Comparison of ENCODE assay signal across 12 cellular contexts in genomic region chr12:52442600-52443061, GRCh38. TPM values are rescaled to one million over a fixed set of nuclear protein-coding genes. Genes with fewer than 3 reads are reported as not detected.
DNase-seq lines count a peak whose midpoint lies in the region; ATAC-seq, FAIRE-seq and TF ChIP-seq lines count a peak whose summit lies in the region.
"Had no signal": no experiment of that assay in that cellular context is flagged by ENCODE, and none has a peak within 500 bp of the region (broad histone marks: within the 10 kb centered on the region; RNA-seq: fewer than 3 reads in every experiment).

No MANE protein-coding gene starts in this region.

- H3K9me3 ChIP-seq in HepG2 (ENCODE audit: low read length) = no peaks in the 10 kb centered on the region

- POLR2A ChIA-PET in HepG2 (lab: Yijun Ruan, JAX) = no interaction called here
- POLR2A ChIA-PET in activated CD4-positive, alpha-beta memory T cell treated with anti-CD3 and anti-CD28 coated beads for 36 hours (lab: Charles Lee) = no interaction called here

- no peak overlapping the region for H3K27ac Mint-ChIP-seq in activated naive CD4-positive, alpha-beta T cell treated with anti-CD3 and anti-CD28 coated beads for 36 hours
- no peak overlapping the region for H3K27ac Mint-ChIP-seq in activated CD4-positive, alpha-beta memory T cell treated with anti-CD3 and anti-CD28 coated beads for 36 hours
- H3K27ac Mint-ChIP-seq: naive thymus-derived CD4-positive, alpha-beta T cell had no signal

- in situ Hi-C loops in HepG2 (cut with HindIII; ENCODE audit: extremely low pct_ligation_motif_present, low pct_unique_long_range_greater_than_20kb) = no loop called here

- H3K36me3 ChIP-seq in HepG2 (replicated peaks in 1 of 2; ENCODE audit: control insufficient read depth in 1 of 2, insufficient read depth in 2 of 2, low read length in 2 of 2) = no peaks in the 10 kb centered on the region

- TF ChIP-seq CTCF in HepG2 (CRISPR knock-in tag; IDR thresholded peaks at IDR 0.05) = no peak

- H3K4me1 ChIP-seq in HepG2 (ENCODE audit: insufficient read depth, low read length) = peaks cover 13% of the 10 kb centered on the region

- H3K4me1 Mint-ChIP-seq in activated naive CD4-positive, alpha-beta T cell treated with anti-CD3 and anti-CD28 coated beads for 36 hours (ENCODE audit: low read depth) = no peaks in the 10 kb centered on the region
- no peaks in the 10 kb centered on the region for H3K4me1 Mint-ChIP-seq in activated CD4-positive, alpha-beta memory T cell treated with anti-CD3 and anti-CD28 coated beads for 36 hours (ENCODE audit: low read depth)

- ATAC-seq in HepG2 = no peak
- no peak for ATAC-seq in HG03039 (IDR thresholded peaks at IDR 0.05; ENCODE audit: unreplicated experiment)
- ATAC-seq: naive thymus-derived CD4-positive, alpha-beta T cell had no signal

- H3K9ac ChIP-seq in HepG2 (ENCODE audit: insufficient read depth, low read depth, low read length) = no peak overlapping the region

- no peak overlapping the region for H3K4me3 Mint-ChIP-seq in activated naive CD4-positive, alpha-beta T cell treated with anti-CD3 and anti-CD28 coated beads for 36 hours
- no peak overlapping the region for H3K4me3 Mint-ChIP-seq in activated CD4-positive, alpha-beta memory T cell treated with anti-CD3 and anti-CD28 coated beads for 36 hours
- H3K4me3 Mint-ChIP-seq: naive thymus-derived CD4-positive, alpha-beta T cell had no signal

- BruUV-seq in HepG2 (replicated peaks; lab: Mats Ljungman, UMichigan) = no TSS peak

- CTCF ChIA-PET in HepG2 (lab: Yijun Ruan, JAX; ENCODE audit: low intra/inter-chr PET ratio, low total read pairs) = no interaction called here
- CTCF ChIA-PET in activated naive CD4-positive, alpha-beta T cell treated with anti-CD3 and anti-CD28 coated beads for 36 hours (lab: Charles Lee) = no interaction called here
- CTCF ChIA-PET in activated CD4-positive, alpha-beta memory T cell treated with anti-CD3 and anti-CD28 coated beads for 36 hours (lab: Charles Lee) = no interaction called here

- no peak for TF ChIP-seq POLR2A in HepG2 (IDR thresholded peaks at IDR 0.05; ENCODE audit: insufficient read depth in 1 of 2, low read depth in 2 of 2, low read length in 2 of 2)

- 2% methylated on average over 5 of the region's 6 CpGs for WGBS in HepG2 (ENCODE audit: low lambda C conversion rate)

- no peaks in the 10 kb centered on the region for H3K9me3 Mint-ChIP-seq in activated naive CD4-positive, alpha-beta T cell treated with anti-CD3 and anti-CD28 coated beads for 36 hours
- no peaks in the 10 kb centered on the region for H3K9me3 Mint-ChIP-seq in activated CD4-positive, alpha-beta memory T cell treated with anti-CD3 and anti-CD28 coated beads for 36 hours
- H3K9me3 Mint-ChIP-seq: naive thymus-derived CD4-positive, alpha-beta T cell had no signal

- peaks cover 1 to 4% of the 10 kb centered on the region in 2 experiments; a peak in 2 of 5 replicates for H3K27me3 ChIP-seq in HepG2 (ENCODE audit: control insufficient read depth in 1 of 2, insufficient read depth in 2 of 2, low read length in 2 of 2)

- intact Hi-C loops in HepG2 (cut with micrococcal nuclease; ENCODE audit: unreplicated experiment) = no loop called here
- intact Hi-C loops in activated naive CD4-positive, alpha-beta T cell treated with anti-CD3 and anti-CD28 coated beads for 36 hours (cut with micrococcal nuclease) = no loop called here
- intact Hi-C loops in activated CD4-positive, alpha-beta memory T cell treated with anti-CD3 and anti-CD28 coated beads for 36 hours (cut with micrococcal nuclease) = no loop called here

- peaks cover 12% of the 10 kb centered on the region for H3K27me3 Mint-ChIP-seq in activated naive CD4-positive, alpha-beta T cell treated with anti-CD3 and anti-CD28 coated beads for 36 hours (ENCODE audit: low read depth)
- peaks cover 43% of the 10 kb centered on the region for H3K27me3 Mint-ChIP-seq in activated CD4-positive, alpha-beta memory T cell treated with anti-CD3 and anti-CD28 coated beads for 36 hours

- H3K27ac ChIP-seq in epithelial cell of prostate = peak overlapping the region; percentile 99
- no peak overlapping the region for H3K27ac ChIP-seq in HepG2 (ENCODE audit: extremely low read length, insufficient read depth, low read length)

- no peaks in the 10 kb centered on the region for H3K36me3 Mint-ChIP-seq in activated naive CD4-positive, alpha-beta T cell treated with anti-CD3 and anti-CD28 coated beads for 36 hours (ENCODE audit: low read depth)
- no peaks in the 10 kb centered on the region for H3K36me3 Mint-ChIP-seq in activated CD4-positive, alpha-beta memory T cell treated with anti-CD3 and anti-CD28 coated beads for 36 hours
- H3K36me3 Mint-ChIP-seq: naive thymus-derived CD4-positive, alpha-beta T cell had no signal

- H3K4me3 ChIP-seq in HepG2 (replicated peaks in 1 of 3; ENCODE audit: insufficient read depth in 1 of 3, low read depth in 2 of 3, low read length in 3 of 3) = no peak overlapping the region

- H3K4me2 ChIP-seq in HepG2 (ENCODE audit: low read depth, low read length) = no peak overlapping the region

- H4K20me1 ChIP-seq in HepG2 (ENCODE audit: insufficient read depth, low read length) = no peaks in the 10 kb centered on the region

- FAIRE-seq in HepG2 (lab: Jason Lieb, UNC) = no peak
- FAIRE-seq: TTC549 had no signal

- TF ChIP-seq EP300 in HepG2 (IDR thresholded peaks at IDR 0.05; ENCODE audit: low read depth in 2 of 2, low read length in 2 of 2) (no peak), HepG2 (CRISPR knock-in tag; IDR thresholded peaks at IDR 0.05; ENCODE audit: borderline replicate concordance) (no peak)

- H3K79me2 ChIP-seq in HepG2 (ENCODE audit: insufficient read depth, low read length) = no peaks in the 10 kb centered on the region

- no peak for TF ChIP-seq RAD21 in HepG2 (CRISPR knock-in tag; IDR thresholded peaks at IDR 0.05)

- no peak overlapping the region for H2AFZ ChIP-seq in HepG2 (ENCODE audit: low read length)

- DNase-seq in GM03348 (ENCODE audit: low spot score) (peak; percentile 80), LoVo (ENCODE audit: low spot score) (peak; percentile 58), epithelial cell of prostate (ENCODE audit: low read depth, low spot score) (peak; percentile 75), myocyte (ENCODE audit: low read depth) (peak; percentile 80), HepG2 (ENCODE audit: low spot score) (no peak)
- DNase-seq in activated naive CD4-positive, alpha-beta T cell treated with anti-CD3 and anti-CD28 coated beads for 36 hours = no peak
- DNase-seq in activated CD4-positive, alpha-beta memory T cell treated with anti-CD3 and anti-CD28 coated beads for 36 hours = no peak
- DNase-seq: erythroblast; naive thymus-derived CD4-positive, alpha-beta T cell; NCI-H510A had no signal

RNA-seq across cellular contexts. Expression of gene KRT75, which starts 8.5 kb away (rescaled TPM):
- total RNA-seq in myocyte = not detected in 2 replicates
- polyA plus RNA-seq in myocyte (2012) = not detected
- not detected in 2 replicates for total RNA-seq in HepG2 (2016; rRNA removed; fragmentation: Illumina TruSeq; extraction: Trizol)
- total RNA-seq in HepG2 (2016; cell fraction: cytosol; rRNA removed; fragmentation: Illumina TruSeq; extraction: Trizol; ENCODE audit: low read depth) = not detected in 2 replicates
- not detected in 2 replicates for total RNA-seq in HepG2 (2016; cell fraction: insoluble cytoplasmic fraction; rRNA removed; fragmentation: Illumina TruSeq; extraction: Trizol)
- not detected in 2 replicates for total RNA-seq in HepG2 (2016; cell fraction: membrane; rRNA removed; fragmentation: Illumina TruSeq; extraction: Trizol)
- not detected in 2 replicates for total RNA-seq in HepG2 (2016; cell fraction: nucleus; rRNA removed; fragmentation: Illumina TruSeq; extraction: Trizol)
- polyA plus RNA-seq in HepG2 (2011; rRNA removed) = not detected in 2 replicates
- not detected in 2 replicates for polyA plus RNA-seq in HepG2 (2011; cell fraction: cytosol; rRNA removed)
- not detected in 2 replicates for polyA plus RNA-seq in HepG2 (2011; cell fraction: nucleus; rRNA removed)
- not detected in 2 replicates for polyA plus RNA-seq in HepG2 (2012)
- polyA plus RNA-seq in HepG2 (2016; cell fraction: cytosol; fragmentation: Illumina TruSeq; extraction: Trizol; ENCODE audit: low read depth) = not detected in 2 replicates
- polyA plus RNA-seq in HepG2 (2016; cell fraction: insoluble cytoplasmic fraction; fragmentation: Illumina TruSeq; extraction: Trizol; ENCODE audit: low read depth) = not detected in 2 replicates
- not detected in 2 replicates for polyA plus RNA-seq in HepG2 (2016; cell fraction: membrane; fragmentation: Illumina TruSeq; extraction: Trizol; ENCODE audit: low read depth)
- not detected in 2 replicates for polyA plus RNA-seq in HepG2 (2016; cell fraction: nucleus; fragmentation: Illumina TruSeq; extraction: Trizol; ENCODE audit: insufficient read depth, low read depth)
- not detected in 2 replicates for polyA minus RNA-seq in HepG2 (2011; rRNA and poly(A)+ RNA removed; ENCODE audit: low replicate concordance)
- polyA minus RNA-seq in HepG2 (2011; cell fraction: cytosol; rRNA and poly(A)+ RNA removed) = not detected in 2 replicates
- not detected in 2 replicates for polyA minus RNA-seq in HepG2 (2011; cell fraction: nucleus; rRNA and poly(A)+ RNA removed)
- not detected for total RNA-seq in activated naive CD4-positive, alpha-beta T cell treated with anti-CD3 and anti-CD28 coated beads for 36 hours
- total RNA-seq in activated CD4-positive, alpha-beta memory T cell treated with anti-CD3 and anti-CD28 coated beads for 36 hours = not detected
- total RNA-seq: naive thymus-derived CD4-positive, alpha-beta T cell had no signal
- polyA plus RNA-seq: naive thymus-derived CD4-positive, alpha-beta T cell had no signal

RNA-seq across cellular contexts. Expression of gene KRT6B, which starts 9.3 kb away (rescaled TPM):
- not detected in 2 replicates for total RNA-seq in myocyte
- not detected for polyA plus RNA-seq in myocyte (2012)
- total RNA-seq in HepG2 (2016; rRNA removed; fragmentation: Illumina TruSeq; extraction: Trizol) = not detected in 2 replicates
- total RNA-seq in HepG2 (2016; cell fraction: cytosol; rRNA removed; fragmentation: Illumina TruSeq; extraction: Trizol; ENCODE audit: low read depth) = not detected in 2 replicates
- total RNA-seq in HepG2 (2016; cell fraction: insoluble cytoplasmic fraction; rRNA removed; fragmentation: Illumina TruSeq; extraction: Trizol) = not detected in 2 replicates
- total RNA-seq in HepG2 (2016; cell fraction: membrane; rRNA removed; fragmentation: Illumina TruSeq; extraction: Trizol) = not detected in 2 replicates
- total RNA-seq in HepG2 (2016; cell fraction: nucleus; rRNA removed; fragmentation: Illumina TruSeq; extraction: Trizol) = not detected in 2 replicates
- polyA plus RNA-seq in HepG2 (2011; rRNA removed) = 0.07 TPM in 1 of 2 replicates, not detected in the other
- not detected in 2 replicates for polyA plus RNA-seq in HepG2 (2011; cell fraction: cytosol; rRNA removed)
- polyA plus RNA-seq in HepG2 (2011; cell fraction: nucleus; rRNA removed) = not detected in 2 replicates
- polyA plus RNA-seq in HepG2 (2012) = not detected in 2 replicates
- not detected in 2 replicates for polyA plus RNA-seq in HepG2 (2016; cell fraction: cytosol; fragmentation: Illumina TruSeq; extraction: Trizol; ENCODE audit: low read depth)
- polyA plus RNA-seq in HepG2 (2016; cell fraction: insoluble cytoplasmic fraction; fragmentation: Illumina TruSeq; extraction: Trizol; ENCODE audit: low read depth) = not detected in 2 replicates
- polyA plus RNA-seq in HepG2 (2016; cell fraction: membrane; fragmentation: Illumina TruSeq; extraction: Trizol; ENCODE audit: low read depth) = not detected in 2 replicates
- not detected in 2 replicates for polyA plus RNA-seq in HepG2 (2016; cell fraction: nucleus; fragmentation: Illumina TruSeq; extraction: Trizol; ENCODE audit: insufficient read depth, low read depth)
- polyA minus RNA-seq in HepG2 (2011; rRNA and poly(A)+ RNA removed; ENCODE audit: low replicate concordance) = 2.5 TPM in 1 of 2 replicates, not detected in the other
- not detected in 2 replicates for polyA minus RNA-seq in HepG2 (2011; cell fraction: cytosol; rRNA and poly(A)+ RNA removed)
- not detected in 2 replicates for polyA minus RNA-seq in HepG2 (2011; cell fraction: nucleus; rRNA and poly(A)+ RNA removed)
- total RNA-seq in activated naive CD4-positive, alpha-beta T cell treated with anti-CD3 and anti-CD28 coated beads for 36 hours = not detected
- total RNA-seq in activated CD4-positive, alpha-beta memory T cell treated with anti-CD3 and anti-CD28 coated beads for 36 hours = not detected
- total RNA-seq: naive thymus-derived CD4-positive, alpha-beta T cell had no signal
- polyA plus RNA-seq: naive thymus-derived CD4-positive, alpha-beta T cell had no signal

RNA-seq across cellular contexts. Expression of gene KRT6C, which starts 31.0 kb away (rescaled TPM):
- total RNA-seq in myocyte = not detected in 2 replicates
- not detected for polyA plus RNA-seq in myocyte (2012)
- total RNA-seq in HepG2 (2016; rRNA removed; fragmentation: Illumina TruSeq; extraction: Trizol) = not detected in 2 replicates
- total RNA-seq in HepG2 (2016; cell fraction: cytosol; rRNA removed; fragmentation: Illumina TruSeq; extraction: Trizol; ENCODE audit: low read depth) = not detected in 2 replicates
- not detected in 2 replicates for total RNA-seq in HepG2 (2016; cell fraction: insoluble cytoplasmic fraction; rRNA removed; fragmentation: Illumina TruSeq; extraction: Trizol)
- total RNA-seq in HepG2 (2016; cell fraction: membrane; rRNA removed; fragmentation: Illumina TruSeq; extraction: Trizol) = not detected in 2 replicates
- not detected in 2 replicates for total RNA-seq in HepG2 (2016; cell fraction: nucleus; rRNA removed; fragmentation: Illumina TruSeq; extraction: Trizol)
- 0.03 TPM in 1 of 2 replicates, not detected in the other for polyA plus RNA-seq in HepG2 (2011; rRNA removed)
- polyA plus RNA-seq in HepG2 (2011; cell fraction: cytosol; rRNA removed) = not detected in 2 replicates
- polyA plus RNA-seq in HepG2 (2011; cell fraction: nucleus; rRNA removed) = not detected in 2 replicates
- polyA plus RNA-seq in HepG2 (2012) = not detected in 2 replicates
- polyA plus RNA-seq in HepG2 (2016; cell fraction: cytosol; fragmentation: Illumina TruSeq; extraction: Trizol; ENCODE audit: low read depth) = 0.06 and 0.12 TPM in 2 replicates
- polyA plus RNA-seq in HepG2 (2016; cell fraction: insoluble cytoplasmic fraction; fragmentation: Illumina TruSeq; extraction: Trizol; ENCODE audit: low read depth) = 0.10 TPM in 1 of 2 replicates, not detected in the other
- polyA plus RNA-seq in HepG2 (2016; cell fraction: membrane; fragmentation: Illumina TruSeq; extraction: Trizol; ENCODE audit: low read depth) = 0.15 TPM in 1 of 2 replicates, not detected in the other
- 0.20 TPM in 1 of 2 replicates, not detected in the other for polyA plus RNA-seq in HepG2 (2016; cell fraction: nucleus; fragmentation: Illumina TruSeq; extraction: Trizol; ENCODE audit: insufficient read depth, low read depth)
- 0.40 TPM in 1 of 2 replicates, not detected in the other for polyA minus RNA-seq in HepG2 (2011; rRNA and poly(A)+ RNA removed; ENCODE audit: low replicate concordance)
- not detected in 2 replicates for polyA minus RNA-seq in HepG2 (2011; cell fraction: cytosol; rRNA and poly(A)+ RNA removed)
- polyA minus RNA-seq in HepG2 (2011; cell fraction: nucleus; rRNA and poly(A)+ RNA removed) = not detected in 2 replicates
- not detected for total RNA-seq in activated naive CD4-positive, alpha-beta T cell treated with anti-CD3 and anti-CD28 coated beads for 36 hours
- not detected for total RNA-seq in activated CD4-positive, alpha-beta memory T cell treated with anti-CD3 and anti-CD28 coated beads for 36 hours
- total RNA-seq: naive thymus-derived CD4-positive, alpha-beta T cell had no signal
- polyA plus RNA-seq: naive thymus-derived CD4-positive, alpha-beta T cell had no signal

RNA-seq across cellular contexts. Expression of gene KRT82, which starts 36.5 kb away (rescaled TPM):
- total RNA-seq in myocyte (not detected in 2 replicates), HepG2 (2016; rRNA removed; fragmentation: Illumina TruSeq; extraction: Trizol) (not detected in 2 replicates)
- polyA plus RNA-seq in myocyte (2012) = not detected
- total RNA-seq in HepG2 (2016; cell fraction: cytosol; rRNA removed; fragmentation: Illumina TruSeq; extraction: Trizol; ENCODE audit: low read depth) = not detected in 2 replicates
- not detected in 2 replicates for total RNA-seq in HepG2 (2016; cell fraction: insoluble cytoplasmic fraction; rRNA removed; fragmentation: Illumina TruSeq; extraction: Trizol)
- not detected in 2 replicates for total RNA-seq in HepG2 (2016; cell fraction: membrane; rRNA removed; fragmentation: Illumina TruSeq; extraction: Trizol)
- not detected in 2 replicates for total RNA-seq in HepG2 (2016; cell fraction: nucleus; rRNA removed; fragmentation: Illumina TruSeq; extraction: Trizol)
- polyA plus RNA-seq in HepG2 (2011; rRNA removed) = not detected in 2 replicates
- not detected in 2 replicates for polyA plus RNA-seq in HepG2 (2011; cell fraction: cytosol; rRNA removed)
- polyA plus RNA-seq in HepG2 (2011; cell fraction: nucleus; rRNA removed) = not detected in 2 replicates
- not detected in 2 replicates for polyA plus RNA-seq in HepG2 (2012)
- not detected in 2 replicates for polyA plus RNA-seq in HepG2 (2016; cell fraction: cytosol; fragmentation: Illumina TruSeq; extraction: Trizol; ENCODE audit: low read depth)
- polyA plus RNA-seq in HepG2 (2016; cell fraction: insoluble cytoplasmic fraction; fragmentation: Illumina TruSeq; extraction: Trizol; ENCODE audit: low read depth) = not detected in 2 replicates
- polyA plus RNA-seq in HepG2 (2016; cell fraction: membrane; fragmentation: Illumina TruSeq; extraction: Trizol; ENCODE audit: low read depth) = not detected in 2 replicates
- polyA plus RNA-seq in HepG2 (2016; cell fraction: nucleus; fragmentation: Illumina TruSeq; extraction: Trizol; ENCODE audit: insufficient read depth, low read depth) = not detected in 2 replicates
- polyA minus RNA-seq in HepG2 (2011; rRNA and poly(A)+ RNA removed; ENCODE audit: low replicate concordance) = not detected in 2 replicates
- not detected in 2 replicates for polyA minus RNA-seq in HepG2 (2011; cell fraction: cytosol; rRNA and poly(A)+ RNA removed)
- not detected in 2 replicates for polyA minus RNA-seq in HepG2 (2011; cell fraction: nucleus; rRNA and poly(A)+ RNA removed)
- total RNA-seq in activated naive CD4-positive, alpha-beta T cell treated with anti-CD3 and anti-CD28 coated beads for 36 hours = not detected
- not detected for total RNA-seq in activated CD4-positive, alpha-beta memory T cell treated with anti-CD3 and anti-CD28 coated beads for 36 hours
- total RNA-seq: naive thymus-derived CD4-positive, alpha-beta T cell had no signal
- polyA plus RNA-seq: naive thymus-derived CD4-positive, alpha-beta T cell had no signal

RNA-seq across cellular contexts. Expression of gene KRT6A, which starts 50.4 kb away (rescaled TPM):
- total RNA-seq in myocyte = not detected in 2 replicates
- polyA plus RNA-seq in myocyte (2012) = not detected
- total RNA-seq in HepG2 (2016; rRNA removed; fragmentation: Illumina TruSeq; extraction: Trizol) = not detected in 2 replicates
- total RNA-seq in HepG2 (2016; cell fraction: cytosol; rRNA removed; fragmentation: Illumina TruSeq; extraction: Trizol; ENCODE audit: low read depth) = not detected in 2 replicates
- total RNA-seq in HepG2 (2016; cell fraction: insoluble cytoplasmic fraction; rRNA removed; fragmentation: Illumina TruSeq; extraction: Trizol) = not detected in 2 replicates
- not detected in 2 replicates for total RNA-seq in HepG2 (2016; cell fraction: membrane; rRNA removed; fragmentation: Illumina TruSeq; extraction: Trizol)
- not detected in 2 replicates for total RNA-seq in HepG2 (2016; cell fraction: nucleus; rRNA removed; fragmentation: Illumina TruSeq; extraction: Trizol)
- 0.13 TPM in 2 replicates for polyA plus RNA-seq in HepG2 (2011; rRNA removed)
- polyA plus RNA-seq in HepG2 (2011; cell fraction: cytosol; rRNA removed) = 0.05 TPM in 1 of 2 replicates, not detected in the other
- not detected in 2 replicates for polyA plus RNA-seq in HepG2 (2011; cell fraction: nucleus; rRNA removed)
- not detected in 2 replicates for polyA plus RNA-seq in HepG2 (2012)
- not detected in 2 replicates for polyA plus RNA-seq in HepG2 (2016; cell fraction: cytosol; fragmentation: Illumina TruSeq; extraction: Trizol; ENCODE audit: low read depth)
- not detected in 2 replicates for polyA plus RNA-seq in HepG2 (2016; cell fraction: insoluble cytoplasmic fraction; fragmentation: Illumina TruSeq; extraction: Trizol; ENCODE audit: low read depth)
- not detected in 2 replicates for polyA plus RNA-seq in HepG2 (2016; cell fraction: membrane; fragmentation: Illumina TruSeq; extraction: Trizol; ENCODE audit: low read depth)
- polyA plus RNA-seq in HepG2 (2016; cell fraction: nucleus; fragmentation: Illumina TruSeq; extraction: Trizol; ENCODE audit: insufficient read depth, low read depth) = not detected in 2 replicates
- polyA minus RNA-seq in HepG2 (2011; rRNA and poly(A)+ RNA removed; ENCODE audit: low replicate concordance) = 11.8 TPM in 1 of 2 replicates, not detected in the other
- not detected in 2 replicates for polyA minus RNA-seq in HepG2 (2011; cell fraction: cytosol; rRNA and poly(A)+ RNA removed)
- polyA minus RNA-seq in HepG2 (2011; cell fraction: nucleus; rRNA and poly(A)+ RNA removed) = not detected in 2 replicates
- not detected for total RNA-seq in activated naive CD4-positive, alpha-beta T cell treated with anti-CD3 and anti-CD28 coated beads for 36 hours
- total RNA-seq in activated CD4-positive, alpha-beta memory T cell treated with anti-CD3 and anti-CD28 coated beads for 36 hours = not detected
- total RNA-seq: naive thymus-derived CD4-positive, alpha-beta T cell had no signal
- polyA plus RNA-seq: naive thymus-derived CD4-positive, alpha-beta T cell had no signal

Comparison
In these comparisons a context has a peak if more than half of its experiments do, and no peak if none do; other contexts are left out.
1. DNase-seq: peak in GM03348 (single experiment), LoVo (single experiment), epithelial cell of prostate (single experiment) and myocyte (single experiment); none in HepG2 (single experiment), activated naive CD4-positive, alpha-beta T cell treated with anti-CD3 and anti-CD28 coated beads for 36 hours (single experiment) and activated CD4-positive, alpha-beta memory T cell treated with anti-CD3 and anti-CD28 coated beads for 36 hours (single experiment).